13 cellular contexts compared by ENCODE assay signal in the genomic region with DNA sequence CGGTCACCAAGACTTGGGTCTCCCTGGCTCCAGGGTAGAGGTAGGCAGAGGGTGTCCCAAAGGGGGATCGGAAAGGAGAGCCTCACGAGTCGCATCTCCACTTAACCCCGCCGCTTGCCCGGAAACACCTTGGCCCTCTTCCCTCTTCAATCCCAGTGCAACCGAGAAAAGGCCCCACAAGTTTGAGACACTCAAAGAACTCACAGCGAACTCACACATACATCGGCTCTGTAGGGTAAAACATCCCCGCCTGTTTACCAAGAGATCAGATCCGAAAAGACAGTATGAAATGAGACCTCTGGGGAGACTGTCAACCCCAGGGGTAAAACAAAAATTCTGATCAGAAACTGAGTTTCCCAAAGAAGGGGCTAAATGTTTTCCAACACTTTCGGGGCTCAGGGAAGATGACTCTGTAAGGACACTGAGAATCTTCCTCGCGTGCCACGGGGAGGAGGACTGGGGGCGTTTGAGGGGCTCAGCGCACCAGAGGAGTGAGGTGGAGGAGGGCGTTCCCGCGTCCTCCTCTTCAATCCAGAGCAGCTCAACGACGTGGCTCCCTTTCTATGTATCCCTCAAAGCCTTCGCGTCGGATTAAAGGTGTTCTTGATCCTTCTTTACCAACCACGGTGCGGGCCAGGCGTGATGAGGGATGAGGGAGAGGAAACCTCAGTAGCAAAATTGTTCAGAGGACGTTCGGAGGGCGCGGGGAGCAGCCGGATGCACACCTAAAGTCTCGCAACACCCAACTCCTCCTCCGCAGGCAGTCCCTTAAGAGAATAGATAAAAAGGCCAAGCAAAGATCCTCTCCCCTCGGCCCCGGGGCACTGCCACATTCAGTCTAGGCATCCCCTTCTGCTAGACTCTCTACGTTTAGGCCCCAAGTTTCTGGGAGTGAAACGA. TPM values are rescaled to one million over a fixed set of nuclear protein-coding genes. Genes with fewer than 3 reads are reported as not detected.
DNase-seq lines count a peak whose midpoint lies in the region; ATAC-seq and TF ChIP-seq lines count a peak whose summit lies in the region.
"Had no signal": no experiment of that assay in that cellular context is flagged by ENCODE, and none has a peak within 500 bp of the region (broad histone marks: within the 10 kb centered on the region; RNA-seq: fewer than 3 reads in every experiment).

No MANE protein-coding gene starts in this region.

- H3K36me3 ChIP-seq in HUES6 (ENCODE audit: control insufficient read depth, insufficient read depth, low read length), result no peaks in the 10 kb centered on the region; the same call in 1 of the 2 replicates

- H3K4me1 Mint-ChIP-seq in endothelial cell (ENCODE audit: unreplicated experiment) (peaks cover 38% of the 10 kb centered on the region), mesothelial cell of epicardium (peaks cover 60% of the 10 kb centered on the region)

- no peaks in the 10 kb centered on the region for H3K9me3 Mint-ChIP-seq in endothelial cell (ENCODE audit: unreplicated experiment)
- H3K9me3 Mint-ChIP-seq in mesothelial cell of epicardium, result no peaks in the 10 kb centered on the region
- H3K9me3 Mint-ChIP-seq: activated CD4-positive, alpha-beta memory T cell treated with anti-CD3 and anti-CD28 coated beads for 36 hours; T-helper 2 cell treated with Interferon-gamma antibody and Interleukin-4, amounts not matched to agents 5 μg/mL and 100 μg/mL, for 36 hours had no signal

- peaks cover 20% of the 10 kb centered on the region for H3K27me3 Mint-ChIP-seq in endothelial cell (ENCODE audit: unreplicated experiment)
- peaks cover 21% of the 10 kb centered on the region for H3K27me3 Mint-ChIP-seq in mesothelial cell of epicardium (ENCODE audit: low read depth)

- H3K9me3 ChIP-seq in HUES6 (ENCODE audit: control insufficient read depth, insufficient read depth, low read depth, low read length), result no peaks in the 10 kb centered on the region
- H3K9me3 ChIP-seq: mucosa of descending colon had no signal

- peaks cover 18% of the 10 kb centered on the region; the same call in 1 of the 2 replicates for H3K4me1 ChIP-seq in HUES6 (ENCODE audit: control insufficient read depth, insufficient read depth, low read length)

- H3K9ac ChIP-seq in HUES6 (ENCODE audit: low read length), result peak overlapping the region; percentile 94

- H3K27me3 ChIP-seq in HUES6 (ENCODE audit: control insufficient read depth, insufficient read depth, low read length), result peaks cover 73% of the 10 kb centered on the region

- H3K4me3 ChIP-seq in AG04449 (ENCODE audit: low read depth, low read length) (peak overlapping the region; percentile 98), HUES6 (ENCODE audit: low read depth, low read length) (peak overlapping the region; percentile 79)
- H3K4me3 ChIP-seq: mucosa of descending colon had no signal

- H3K36me3 Mint-ChIP-seq in endothelial cell (ENCODE audit: low read depth, unreplicated experiment) (peaks cover 9% of the 10 kb centered on the region), mesothelial cell of epicardium (peaks cover 4% of the 10 kb centered on the region)

- TF ChIP-seq CTCF in AG04449 (IDR thresholded peaks at IDR 0.05; ENCODE audit: insufficient read depth, low read length, missing control alignments) (no peak), endothelial cell (IDR thresholded peaks at IDR 0.05; ENCODE audit: unreplicated experiment) (no peak), mesothelial cell of epicardium (IDR thresholded peaks at IDR 0.05; ENCODE audit: unreplicated experiment) (no peak)

- H3K27ac Mint-ChIP-seq in endothelial cell (ENCODE audit: unreplicated experiment), result no peak overlapping the region
- H3K27ac Mint-ChIP-seq in mesothelial cell of epicardium, result peak overlapping the region; percentile 84
- H3K27ac Mint-ChIP-seq: activated CD4-positive, alpha-beta memory T cell treated with anti-CD3 and anti-CD28 coated beads for 36 hours; T-helper 2 cell treated with Interferon-gamma antibody and Interleukin-4, amounts not matched to agents 5 μg/mL and 100 μg/mL, for 36 hours had no signal

- CTCF ChIA-PET in AG04449 (lab: Yijun Ruan, JAX), result interaction anchor here (0.9 to 4.5 kb wide), 13 partner anchors 13 to 771 kb away, joined by 3 to 25 read pairs (median 3); no protein-coding TSS in a partner anchor

- ATAC-seq in GM21723 (IDR thresholded peaks at IDR 0.05; ENCODE audit: unreplicated experiment), result no peak
- ATAC-seq: mucosa of descending colon, Panc1 had no signal

- DNase-seq in AG04449 (ENCODE audit: low read depth, low spot score) (no peak), endothelial cell (ENCODE audit: low spot score) (no peak), mesothelial cell of epicardium (ENCODE audit: low spot score in 2 of 2, unreplicated experiment in 2 of 2) (no peak), hepatic stellate cell (ENCODE audit: low spot score) (no peak), NOMO-1 (lab: John Stamatoyannopoulos, UW; ENCODE audit: unreplicated experiment in 2 of 2) (no peak), posterior vena cava (ENCODE audit: low spot score) (no peak)
- DNase-seq: activated CD4-positive, alpha-beta memory T cell treated with anti-CD3 and anti-CD28 coated beads for 36 hours; small intestine had no signal

- POLR2A ChIA-PET in AG04449 (lab: Yijun Ruan, JAX), result interaction anchor here (0.7 to 3.4 kb wide), 8 partner anchors 15 to 518 kb away, joined by 3 to 19 read pairs (median 4); no protein-coding TSS in a partner anchor

- intact Hi-C loops in posterior vena cava (cut with DNase I), result loop anchor here (2.0 to 10.0 kb wide), 4 partner anchors 251 to 767 kb away; no protein-coding TSS in a partner anchor

- H3K27ac ChIP-seq in HUES6 (ENCODE audit: low read depth, low read length), result no peak overlapping the region; the same call in 1 of the 2 replicates

- H3K4me3 Mint-ChIP-seq in endothelial cell (ENCODE audit: unreplicated experiment), result peak overlapping the region; percentile 85
- peak overlapping the region; percentile 97 for H3K4me3 Mint-ChIP-seq in mesothelial cell of epicardium
- H3K4me3 Mint-ChIP-seq: activated CD4-positive, alpha-beta memory T cell treated with anti-CD3 and anti-CD28 coated beads for 36 hours; T-helper 2 cell treated with Interferon-gamma antibody and Interleukin-4, amounts not matched to agents 5 μg/mL and 100 μg/mL, for 36 hours had no signal

RNA-seq across cellular contexts. Expression of gene WNT5A, which starts 3.7 kb away (rescaled TPM):
- 9.7 TPM for total RNA-seq in endothelial cell (ENCODE audit: unreplicated experiment)
- 59.0 to 63.8 TPM (median 61.7 TPM) in 3 replicates for total RNA-seq in mesothelial cell of epicardium
- 1 to 10 TPM; 2.2 to 6.7 TPM for total RNA-seq in posterior vena cava
- total RNA-seq: activated CD4-positive, alpha-beta memory T cell treated with anti-CD3 and anti-CD28 coated beads for 36 hours had no signal
